Comparison of ENCODE assay signal across 22 cellular contexts in the genomic region with DNA sequence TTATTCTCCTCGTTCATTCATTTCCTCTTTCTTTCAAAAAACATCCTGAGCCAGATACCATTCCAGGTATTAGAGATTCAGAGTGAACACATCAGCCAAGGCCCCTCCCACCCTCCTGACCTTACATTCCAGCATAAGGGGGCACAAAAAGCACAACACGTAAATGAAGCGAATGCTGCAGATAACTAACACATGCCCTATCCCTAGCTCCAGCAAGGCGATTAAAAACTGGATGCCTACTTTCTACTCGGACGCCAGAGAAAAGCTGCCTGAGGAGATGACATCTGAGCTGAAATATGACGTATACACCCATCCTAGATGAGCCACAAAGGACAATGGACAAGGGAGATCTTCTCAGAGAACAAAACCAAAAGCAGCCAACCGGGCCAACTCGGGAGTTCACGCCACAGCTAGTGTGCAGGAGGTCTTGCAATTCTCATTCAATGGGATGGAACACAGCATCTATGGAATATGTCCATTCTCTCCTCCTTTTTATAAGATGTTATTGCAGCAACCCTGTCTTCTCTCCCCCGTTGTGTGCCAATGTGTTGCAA. TPM values are rescaled to one million over a fixed set of nuclear protein-coding genes. Genes with fewer than 3 reads are reported as not detected.
DNase-seq lines count a peak whose midpoint lies in the region; ATAC-seq and TF ChIP-seq lines count a peak whose summit lies in the region.
"Had no signal": no experiment of that assay in that cellular context is flagged by ENCODE, and none has a peak within 500 bp of the region (broad histone marks: within the 10 kb centered on the region; RNA-seq: fewer than 3 reads in every experiment).

No MANE protein-coding gene starts in this region.

- H3K4me3 Mint-ChIP-seq in Caco-2 (ENCODE audit: unreplicated experiment) = no peak overlapping the region
- no peak overlapping the region for H3K4me3 Mint-ChIP-seq in endothelial cell (ENCODE audit: unreplicated experiment)
- no peak overlapping the region for H3K4me3 Mint-ChIP-seq in activated naive CD8-positive, alpha-beta T cell treated with anti-CD3 and anti-CD28 coated beads for 36 hours
- H3K4me3 Mint-ChIP-seq: H9 had no signal

- no peaks in the 10 kb centered on the region for H3K9me3 Mint-ChIP-seq in Caco-2 (ENCODE audit: unreplicated experiment)
- H3K9me3 Mint-ChIP-seq in endothelial cell (ENCODE audit: unreplicated experiment) = no peaks in the 10 kb centered on the region
- no peaks in the 10 kb centered on the region for H3K9me3 Mint-ChIP-seq in activated naive CD8-positive, alpha-beta T cell treated with anti-CD3 and anti-CD28 coated beads for 36 hours
- H3K9me3 Mint-ChIP-seq: activated T-helper 2 cell treated with anti-CD3 and anti-CD28 coated beads, Interferon-gamma antibody, Interleukin-2, Interleukin-4, amounts not matched to agents 10 μg/mL and 5 μg/mL and 100 μg/mL, durations not matched to agents 14 hours and 24 hours and 36 hours; H9 had no signal

- CTCF ChIA-PET in Caco-2 (lab: Charles Lee) = interaction anchor here (2.7 kb wide), 1 partner anchor 100 kb away, joined by 9 read pairs; no protein-coding TSS in a partner anchor

- H3K27me3 ChIP-seq in Caco-2 (replicated peaks; ENCODE audit: control insufficient read depth, insufficient read depth, low read length) = no peaks in the 10 kb centered on the region
- H3K27me3 ChIP-seq in RWPE2 (ENCODE audit: insufficient read depth, poor library complexity, severe bottlenecking) = no peaks in the 10 kb centered on the region
- H3K27me3 ChIP-seq in psoas muscle (ENCODE audit: insufficient read depth in 3 of 3, low read length in 2 of 3) = no peaks in the 10 kb centered on the region
- H3K27me3 ChIP-seq: hepatocyte, transverse colon had no signal

- H3K27ac ChIP-seq in RWPE2 (ENCODE audit: poor library complexity, severe bottlenecking) (peak overlapping the region; percentile 96), psoas muscle (peak overlapping the region; percentile 32)
- H3K27ac ChIP-seq: hepatocyte, transverse colon had no signal

- H3K9me3 ChIP-seq in Caco-2 (no peaks in the 10 kb centered on the region), RWPE2 (ENCODE audit: severe bottlenecking) (no peaks in the 10 kb centered on the region), psoas muscle (no peaks in the 10 kb centered on the region)
- H3K9me3 ChIP-seq: transverse colon had no signal

- no peak overlapping the region for H3K4me3 ChIP-seq in Caco-2 (ENCODE audit: low read depth, low read length)
- no peak overlapping the region for H3K4me3 ChIP-seq in RWPE2 (ENCODE audit: severe bottlenecking)
- no peak overlapping the region for H3K4me3 ChIP-seq in psoas muscle
- H3K4me3 ChIP-seq: hepatocyte, lung, transverse colon had no signal

- H3K36me3 Mint-ChIP-seq in Caco-2 (ENCODE audit: insufficient read depth, unreplicated experiment) (peaks cover 61% of the 10 kb centered on the region), endothelial cell (ENCODE audit: low read depth, unreplicated experiment) (peaks cover 22% of the 10 kb centered on the region)
- H3K36me3 Mint-ChIP-seq in activated naive CD8-positive, alpha-beta T cell treated with anti-CD3 and anti-CD28 coated beads for 36 hours = peaks cover 19% of the 10 kb centered on the region

- H3K27me3 Mint-ChIP-seq in Caco-2 (ENCODE audit: insufficient read depth, unreplicated experiment) = no peaks in the 10 kb centered on the region
- H3K27me3 Mint-ChIP-seq in endothelial cell (ENCODE audit: unreplicated experiment) = peaks cover 12% of the 10 kb centered on the region
- no peaks in the 10 kb centered on the region for H3K27me3 Mint-ChIP-seq in activated naive CD8-positive, alpha-beta T cell treated with anti-CD3 and anti-CD28 coated beads for 36 hours

- H3K27ac Mint-ChIP-seq in Caco-2 (ENCODE audit: unreplicated experiment) (peak overlapping the region; percentile 71), endothelial cell (ENCODE audit: unreplicated experiment) (peak overlapping the region; percentile 59)
- H3K27ac Mint-ChIP-seq in activated naive CD8-positive, alpha-beta T cell treated with anti-CD3 and anti-CD28 coated beads for 36 hours = no peak overlapping the region
- H3K27ac Mint-ChIP-seq: activated T-helper 2 cell treated with anti-CD3 and anti-CD28 coated beads, Interferon-gamma antibody, Interleukin-2, Interleukin-4, amounts not matched to agents 10 μg/mL and 5 μg/mL and 100 μg/mL, durations not matched to agents 14 hours and 24 hours and 36 hours had no signal

- TF ChIP-seq CTCF in Caco-2 (IDR thresholded peaks at IDR 0.05; ENCODE audit: insufficient read depth in 1 of 2, low read depth in 1 of 2, low read length in 1 of 2, severe bottlenecking in 1 of 2, unreplicated experiment in 1 of 2) (no peak), RWPE2 (IDR thresholded peaks at IDR 0.05; ENCODE audit: poor library complexity, severe bottlenecking) (no peak), endothelial cell (IDR thresholded peaks at IDR 0.05; ENCODE audit: unreplicated experiment) (no peak), psoas muscle (IDR thresholded peaks at IDR 0.05) (no peak)

- H3K36me3 ChIP-seq in Caco-2 (ENCODE audit: control insufficient read depth, insufficient read depth, low read length) (peaks cover 3% of the 10 kb centered on the region), RWPE2 (ENCODE audit: low read depth) (peaks cover 27% of the 10 kb centered on the region), psoas muscle (ENCODE audit: insufficient read depth in 1 of 2, low read depth in 1 of 2) (peaks cover 5 to 39% of the 10 kb centered on the region in 2 donors)

- ATAC-seq in RWPE2 (ENCODE audit: low read depth) (no peak), psoas muscle (peak in 1 of 4 donors; percentile 15)

- WGBS in psoas muscle, 3 donors = 80 to 84% (median 82%) methylated on average over 11 of the region's 11 CpGs

- POLR2A ChIA-PET in Caco-2 (lab: Charles Lee) = no interaction called here

- H3K4me1 ChIP-seq in Caco-2 = peaks cover 66% of the 10 kb centered on the region
- H3K4me1 ChIP-seq in RWPE2 (ENCODE audit: insufficient read depth, poor library complexity, severe bottlenecking) = peaks cover 54% of the 10 kb centered on the region
- peaks cover 48% of the 10 kb centered on the region for H3K4me1 ChIP-seq in psoas muscle

- DNase-seq in Caco-2 (no peak), RWPE2 (ENCODE audit: low spot score) (no peak), endothelial cell (ENCODE audit: low spot score) (no peak), psoas muscle (no peak), T1000 (lab: John Stamatoyannopoulos, UW) (no peak), NCI-H1417 (lab: John Stamatoyannopoulos, UW) (no peak), cerebellar nuclear complex (lab: John Stamatoyannopoulos, UW) (no peak)
- no peak for DNase-seq in activated naive CD8-positive, alpha-beta T cell treated with anti-CD3 and anti-CD28 coated beads for 36 hours
- DNase-seq: activated CD4-positive, alpha-beta T cell treated with anti-CD3 and anti-CD28 coated beads, Interleukin-2, amount 50 U/mL, for 1 hour; activated CD8-positive, alpha-beta memory T cell treated with anti-CD3 and anti-CD28 coated beads, Interleukin-2, amount 50 U/mL, for 4 hours; cortex of kidney; DMS79; H9; NCI-H2107; NCI-H510A; stimulated activated CD4-positive, alpha-beta T cell treated with anti-CD3 and anti-CD28 coated beads, Interleukin-2, amount 100 ng/mL, for 24 hours; stimulated activated naive CD4-positive, alpha-beta T cell; T-helper 1 cell; transverse colon had no signal

- BruUV-seq in Caco-2 (replicated peaks; lab: Mats Ljungman, UMichigan) = no TSS peak

- peaks cover 32% of the 10 kb centered on the region for H3K4me1 Mint-ChIP-seq in Caco-2 (ENCODE audit: low read depth, unreplicated experiment)
- peaks cover 66% of the 10 kb centered on the region for H3K4me1 Mint-ChIP-seq in endothelial cell (ENCODE audit: unreplicated experiment)
- no peaks in the 10 kb centered on the region for H3K4me1 Mint-ChIP-seq in activated naive CD8-positive, alpha-beta T cell treated with anti-CD3 and anti-CD28 coated beads for 36 hours

- intact Hi-C loops in Caco-2 (cut with micrococcal nuclease; ENCODE audit: unreplicated experiment) (loop anchor here (5.0 kb wide), 1 partner anchor 223 kb away; no protein-coding TSS in a partner anchor), psoas muscle (cut with DNase I) (loop anchor here in 1 of 2 donors (10.0 kb wide), 1 partner anchor 100 kb away; no protein-coding TSS in a partner anchor)

RNA-seq across cellular contexts. Expression of a gene that starts 33.5 kb away (rescaled TPM):
- total RNA-seq in Caco-2 (2022) (50.5 and 55.8 TPM in 2 replicates), endothelial cell (ENCODE audit: unreplicated experiment) (40.8 TPM), psoas muscle (100 to 1,000 TPM in 3 of 4 donors, 10 to 100 TPM in 1; 61.5 to 291 (median 181) TPM)
- polyA plus RNA-seq in psoas muscle = 100 to 1,000 TPM in 2 of 3 donors, 10 to 100 TPM in 1; 69.0 to 240 (median 151) TPM
- total RNA-seq in activated naive CD8-positive, alpha-beta T cell treated with anti-CD3 and anti-CD28 coated beads for 36 hours = 1 to 10 TPM; 7.8 to 9.8 TPM
